In the genomic region with DNA sequence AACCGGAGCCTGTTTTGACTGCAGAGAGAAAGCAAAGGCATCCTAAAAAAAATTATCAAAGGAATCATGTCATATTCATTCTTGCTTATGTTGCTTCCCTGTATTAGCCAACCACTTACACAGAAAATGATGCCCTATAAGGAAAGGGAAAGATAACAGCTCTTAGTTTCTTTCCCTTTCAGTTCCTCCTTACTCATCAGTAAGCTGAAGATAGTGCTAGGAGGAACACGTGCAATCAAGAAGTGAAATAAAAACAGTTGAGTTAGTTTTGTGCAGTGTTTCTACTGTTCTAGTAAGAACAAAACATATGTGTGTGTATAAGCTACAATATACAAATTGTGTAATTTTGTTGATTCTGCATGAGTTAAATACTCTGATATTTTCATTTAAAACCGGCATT, we compare ENCODE assay signal across 1 cellular context.
TF ChIP-seq lines count a peak whose summit lies in the region.

No MANE protein-coding gene starts in this region.

TF ChIP-seq in SK-N-SH, 30 proteins besides CTCF, POLR2A, EP300 and RAD21 (continued from another document):
- TF ChIP-seq, protein P1, sequence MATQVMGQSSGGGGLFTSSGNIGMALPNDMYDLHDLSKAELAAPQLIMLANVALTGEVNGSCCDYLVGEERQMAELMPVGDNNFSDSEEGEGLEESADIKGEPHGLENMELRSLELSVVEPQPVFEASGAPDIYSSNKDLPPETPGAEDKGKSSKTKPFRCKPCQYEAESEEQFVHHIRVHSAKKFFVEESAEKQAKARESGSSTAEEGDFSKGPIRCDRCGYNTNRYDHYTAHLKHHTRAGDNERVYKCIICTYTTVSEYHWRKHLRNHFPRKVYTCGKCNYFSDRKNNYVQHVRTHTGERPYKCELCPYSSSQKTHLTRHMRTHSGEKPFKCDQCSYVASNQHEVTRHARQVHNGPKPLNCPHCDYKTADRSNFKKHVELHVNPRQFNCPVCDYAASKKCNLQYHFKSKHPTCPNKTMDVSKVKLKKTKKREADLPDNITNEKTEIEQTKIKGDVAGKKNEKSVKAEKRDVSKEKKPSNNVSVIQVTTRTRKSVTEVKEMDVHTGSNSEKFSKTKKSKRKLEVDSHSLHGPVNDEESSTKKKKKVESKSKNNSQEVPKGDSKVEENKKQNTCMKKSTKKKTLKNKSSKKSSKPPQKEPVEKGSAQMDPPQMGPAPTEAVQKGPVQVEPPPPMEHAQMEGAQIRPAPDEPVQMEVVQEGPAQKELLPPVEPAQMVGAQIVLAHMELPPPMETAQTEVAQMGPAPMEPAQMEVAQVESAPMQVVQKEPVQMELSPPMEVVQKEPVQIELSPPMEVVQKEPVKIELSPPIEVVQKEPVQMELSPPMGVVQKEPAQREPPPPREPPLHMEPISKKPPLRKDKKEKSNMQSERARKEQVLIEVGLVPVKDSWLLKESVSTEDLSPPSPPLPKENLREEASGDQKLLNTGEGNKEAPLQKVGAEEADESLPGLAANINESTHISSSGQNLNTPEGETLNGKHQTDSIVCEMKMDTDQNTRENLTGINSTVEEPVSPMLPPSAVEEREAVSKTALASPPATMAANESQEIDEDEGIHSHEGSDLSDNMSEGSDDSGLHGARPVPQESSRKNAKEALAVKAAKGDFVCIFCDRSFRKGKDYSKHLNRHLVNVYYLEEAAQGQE (IDR thresholded peaks at IDR 0.05; ENCODE audit: low read depth, low read length), result no peak
- TF ChIP-seq TEAD4 (IDR thresholded peaks at IDR 0.05; ENCODE audit: borderline replicate concordance, insufficient read depth), result no peak
- TF ChIP-seq, protein P2, sequence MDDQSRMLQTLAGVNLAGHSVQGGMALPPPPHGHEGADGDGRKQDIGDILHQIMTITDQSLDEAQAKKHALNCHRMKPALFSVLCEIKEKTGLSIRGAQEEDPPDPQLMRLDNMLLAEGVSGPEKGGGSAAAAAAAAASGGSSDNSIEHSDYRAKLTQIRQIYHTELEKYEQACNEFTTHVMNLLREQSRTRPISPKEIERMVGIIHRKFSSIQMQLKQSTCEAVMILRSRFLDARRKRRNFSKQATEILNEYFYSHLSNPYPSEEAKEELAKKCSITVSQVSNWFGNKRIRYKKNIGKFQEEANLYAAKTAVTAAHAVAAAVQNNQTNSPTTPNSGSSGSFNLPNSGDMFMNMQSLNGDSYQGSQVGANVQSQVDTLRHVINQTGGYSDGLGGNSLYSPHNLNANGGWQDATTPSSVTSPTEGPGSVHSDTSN (IDR thresholded peaks at IDR 0.05), result no peak
- no peak for TF ChIP-seq MXI1 (IDR thresholded peaks at IDR 0.05; ENCODE audit: low read depth, low read length)
TF ChIP-seq in SK-N-SH: peak in this region for 0.
